In genomic region chr16:46395391-46395921, GRCh38 we compare ENCODE assay signal across 8 cellular contexts.
A peak's percentile ranks its signal among the peaks of the same experiment; 100 is the strongest.
DNase-seq lines count a peak whose midpoint lies in the region; FAIRE-seq and TF ChIP-seq lines count a peak whose summit lies in the region.
"Not testable (repeated sequence)": the region's sequence is repeated elsewhere in the genome, so short reads cannot be mapped to it uniquely, and the experiment has no call there.

No MANE protein-coding gene starts in this region.

- H3K9me3 ChIP-seq in HUES6 (ENCODE audit: control insufficient read depth, insufficient read depth, low read depth, low read length) = peaks cover 11% of the 10 kb centered on the region
- not testable (repeated sequence) for H3K9me3 ChIP-seq in endothelial cell of umbilical vein (replicated peaks; ENCODE audit: control insufficient read depth, insufficient read depth, low read length); hepatocyte (ENCODE audit: low read depth); mesenchymal stem cell (ENCODE audit: control insufficient read depth, low read length); small intestine (ENCODE audit: control insufficient read depth, low read depth)

- POLR2A ChIA-PET in endothelial cell of umbilical vein (lab: Charles Lee) = not testable (repeated sequence)

- peak overlapping the region; percentile 1; the same call in 1 of the 2 replicates for H3K4me3 ChIP-seq in HUES6 (ENCODE audit: low read depth, low read length)
- H3K4me3 ChIP-seq in brain microvascular endothelial cell (ENCODE audit: low read depth, low read length); endothelial cell of umbilical vein (replicated peaks in 1 of 3; ENCODE audit: insufficient read depth in 1 of 3, low read depth in 1 of 3, low read length in 3 of 3); hepatocyte; mesenchymal stem cell (ENCODE audit: insufficient read depth in 1 of 2, low read depth in 1 of 2, low read length in 2 of 2); small intestine (ENCODE audit: low read depth in 1 of 2, low read length in 2 of 2): not testable (repeated sequence)

- H4K91ac ChIP-seq in mesenchymal stem cell (ENCODE audit: low read length) = not testable (repeated sequence)

- not testable (repeated sequence) for H2BK12ac ChIP-seq in mesenchymal stem cell (ENCODE audit: low read length in 2 of 2)

- not testable (repeated sequence) for H3K9ac ChIP-seq in HUES6 (ENCODE audit: low read length); endothelial cell of umbilical vein (replicated peaks; ENCODE audit: extremely low read depth, insufficient read depth, low read length); mesenchymal stem cell (ENCODE audit: low read length)

- H4K8ac ChIP-seq in mesenchymal stem cell (ENCODE audit: low read length) = not testable (repeated sequence)

- not testable (repeated sequence) for H2BK5ac ChIP-seq in mesenchymal stem cell (ENCODE audit: low read depth, low read length, poor library complexity, severe bottlenecking)

- H3K36me3 ChIP-seq in HUES6 (ENCODE audit: control insufficient read depth, insufficient read depth, low read length); brain microvascular endothelial cell (replicated peaks); endothelial cell of umbilical vein (ENCODE audit: control insufficient read depth in 2 of 2, extremely low read depth in 1 of 2, insufficient read depth in 2 of 2, low read length in 2 of 2); hepatocyte (replicated peaks; ENCODE audit: insufficient read depth, low read depth); mesenchymal stem cell (ENCODE audit: control insufficient read depth in 1 of 2, insufficient read depth in 2 of 2, low read depth in 1 of 2, low read length in 2 of 2); small intestine (ENCODE audit: control insufficient read depth in 2 of 2, insufficient read depth in 2 of 2, low read length in 2 of 2): not testable (repeated sequence)

- not testable (repeated sequence) for H2AFZ ChIP-seq in endothelial cell of umbilical vein (ENCODE audit: low read depth, low read length); hepatocyte; mesenchymal stem cell (ENCODE audit: low read depth, low read length)

- H3K4me2 ChIP-seq in endothelial cell of umbilical vein (ENCODE audit: insufficient read depth, low read length); hepatocyte; mesenchymal stem cell (ENCODE audit: low read length, poor library complexity, severe bottlenecking): not testable (repeated sequence)

- CTCF ChIA-PET in endothelial cell of umbilical vein (lab: Charles Lee) = not testable (repeated sequence)

- not testable (repeated sequence) for H3K4ac ChIP-seq in mesenchymal stem cell (ENCODE audit: low read depth in 1 of 2, low read length in 2 of 2)

- not testable (repeated sequence) for H4K20me1 ChIP-seq in endothelial cell of umbilical vein (replicated peaks; ENCODE audit: control insufficient read depth, extremely low read depth, insufficient read depth, low read length); hepatocyte (ENCODE audit: insufficient read depth, poor library complexity, severe bottlenecking)

- H2BK15ac ChIP-seq in mesenchymal stem cell (ENCODE audit: low read depth, poor library complexity, severe bottlenecking) = not testable (repeated sequence)

- DNase-seq in Caki2 (ENCODE audit: low read depth) (peak; percentile 29), SK-MEL-5 (ENCODE audit: low read depth, low spot score) (peak; percentile 9), brain microvascular endothelial cell (peak; percentile 28), endothelial cell of umbilical vein (ENCODE audit: low read depth, low spot score) (peak; percentile 68), hepatocyte (ENCODE audit: low spot score) (peak; percentile 54), mesenchymal stem cell (peak; percentile 18), small intestine (peak; percentile 19)

- not testable (repeated sequence) for H2AK5ac ChIP-seq in mesenchymal stem cell (ENCODE audit: low read length, severe bottlenecking)

- TF ChIP-seq POLR2A in endothelial cell of umbilical vein (IDR thresholded peaks at IDR 0.05; ENCODE audit: low read depth, low read length) = not testable (repeated sequence)

- H3K27ac ChIP-seq in HUES6 (ENCODE audit: low read depth, low read length); brain microvascular endothelial cell; endothelial cell of umbilical vein (ENCODE audit: insufficient read depth, low read depth, low read length); hepatocyte; mesenchymal stem cell (ENCODE audit: low read length, poor library complexity, severe bottlenecking); small intestine (ENCODE audit: low read depth in 1 of 2, low read length in 1 of 2): not testable (repeated sequence)

- in situ Hi-C loops in Caki2 (cut with HindIII; ENCODE audit: low pct_unique_long_range_greater_than_20kb, low sequenced_read_pairs); SK-MEL-5 (cut with HindIII; ENCODE audit: low pct_unique_long_range_greater_than_20kb, low sequenced_read_pairs); brain microvascular endothelial cell (cut with HindIII; ENCODE audit: low pct_ligation_motif_present, low sequenced_read_pairs): not testable (repeated sequence)

- not testable (repeated sequence) for H3K79me2 ChIP-seq in endothelial cell of umbilical vein (ENCODE audit: control insufficient read depth, insufficient read depth, low read length); hepatocyte

- not testable (repeated sequence) for H3K9me1 ChIP-seq in endothelial cell of umbilical vein (replicated peaks; ENCODE audit: control insufficient read depth, extremely low read depth, insufficient read depth, low read length)

- FAIRE-seq in endothelial cell of umbilical vein (lab: Jason Lieb, UNC); small intestine (lab: Jason Lieb, UNC): not testable (repeated sequence)

- dilution Hi-C loops in endothelial cell of umbilical vein (cut with MboI; ENCODE audit: extremely low pct_ligation_motif_present, low sequenced_read_pairs) = not testable (repeated sequence)

- 84% methylated on average over 23 of the region's 23 CpGs for WGBS in hepatocyte (ENCODE audit: low lambda C conversion rate, missing lambda C conversion rate)
- 83% methylated on average over 23 of the region's 23 CpGs for WGBS in mesenchymal stem cell
- WGBS in small intestine, 3 donors = 82 to 87% (median 83%) methylated on average over 23 of the region's 23 CpGs

- not testable (repeated sequence) for TF ChIP-seq CTCF in brain microvascular endothelial cell (IDR thresholded peaks at IDR 0.05; ENCODE audit: low read depth, low read length, missing control alignments); endothelial cell of umbilical vein (IDR thresholded peaks at IDR 0.05; ENCODE audit: extremely low read depth in 1 of 2, insufficient read depth in 1 of 2, low read depth in 1 of 2, low read length in 2 of 2); hepatocyte (IDR thresholded peaks at IDR 0.05; ENCODE audit: poor library complexity)

- not testable (repeated sequence) for H3K27me3 ChIP-seq in HUES6 (ENCODE audit: control insufficient read depth, insufficient read depth, low read length); brain microvascular endothelial cell (replicated peaks); endothelial cell of umbilical vein (ENCODE audit: control insufficient read depth in 2 of 2, insufficient read depth in 2 of 2, low read length in 2 of 2); hepatocyte; mesenchymal stem cell (ENCODE audit: control insufficient read depth in 1 of 2, insufficient read depth in 1 of 2, low read length in 2 of 2); small intestine (ENCODE audit: control insufficient read depth in 2 of 2, insufficient read depth in 2 of 2, low read length in 2 of 2)

- not testable (repeated sequence) for H3K9me2 ChIP-seq in hepatocyte (replicated peaks; ENCODE audit: insufficient read depth)

- H3K4me1 ChIP-seq in HUES6 (ENCODE audit: control insufficient read depth, insufficient read depth, low read length); endothelial cell of umbilical vein (ENCODE audit: control insufficient read depth, extremely low read depth, insufficient read depth, low read length); hepatocyte (ENCODE audit: insufficient read depth); mesenchymal stem cell (ENCODE audit: control insufficient read depth, insufficient read depth, low read depth, low read length); small intestine (ENCODE audit: control insufficient read depth in 2 of 2, insufficient read depth in 1 of 2, low read depth in 1 of 2, low read length in 1 of 2): not testable (repeated sequence)

- not testable (repeated sequence) for BruUV-seq in endothelial cell of umbilical vein (replicated peaks; lab: Mats Ljungman, UMichigan)

- not testable (repeated sequence) for H3K14ac ChIP-seq in mesenchymal stem cell (ENCODE audit: low read length in 2 of 2)

- H2BK120ac ChIP-seq in mesenchymal stem cell (ENCODE audit: low read depth, low read length) = not testable (repeated sequence)

- not testable (repeated sequence) for H3K18ac ChIP-seq in mesenchymal stem cell (ENCODE audit: low read depth in 1 of 2, low read length in 2 of 2)

- not testable (repeated sequence) for H3K79me1 ChIP-seq in mesenchymal stem cell (replicated peaks; ENCODE audit: low read length, poor library complexity, severe bottlenecking)

- H3K23ac ChIP-seq in mesenchymal stem cell (ENCODE audit: low read length in 2 of 2) = not testable (repeated sequence)

- intact Hi-C loops in endothelial cell of umbilical vein (cut with micrococcal nuclease) = not testable (repeated sequence)

Comparison
In these comparisons a context has a peak if more than half of its experiments do, and no peak if none do; other contexts are left out.
1. DNase-seq: peak in every context shown above with its lines; median percentile 68 in endothelial cell of umbilical vein; 54 in hepatocyte; 29 in Caki2; 28 in brain microvascular endothelial cell; 19 in small intestine; 18 in mesenchymal stem cell; 9 in SK-MEL-5.